29 cellular contexts compared by ENCODE assay signal in genomic region chr4:8564595-8564994, GRCh38. TPM values are rescaled to one million over a fixed set of nuclear protein-coding genes. Genes with fewer than 3 reads are reported as not detected.
"Had no signal": no experiment of that assay in that cellular context is flagged by ENCODE, and none has a peak within 500 bp of the region (broad histone marks: within the 10 kb centered on the region; RNA-seq: fewer than 3 reads in every experiment).

No MANE protein-coding gene starts in this region.

- H2AFZ ChIP-seq: parathyroid adenoma had no signal

- H3K4me1 ChIP-seq: parathyroid adenoma, psoas muscle, sigmoid colon, stomach, thyroid gland, tibial nerve, upper lobe of left lung, vagina had no signal

- H3K27me3 ChIP-seq: sigmoid colon, thyroid gland, tibial nerve, upper lobe of left lung, vagina had no signal

- H3K79me2 ChIP-seq: parathyroid adenoma had no signal

- DNase-seq: naive B cell; naive thymus-derived CD8-positive, alpha-beta T cell; nephron progenitor cell; nucleus accumbens; psoas muscle; right cardiac atrium; sigmoid colon; small intestine; stimulated activated CD4-positive, alpha-beta T cell treated with anti-CD3 and anti-CD28 coated beads, Interleukin-15, amount 100 ng/mL, for 24 hours; stimulated activated CD4-positive, alpha-beta T cell treated with anti-CD3 and anti-CD28 coated beads, Interleukin-2, amount 100 ng/mL, for 24 hours; stimulated activated CD4-positive, alpha-beta T cell treated with anti-CD3 and anti-CD28 coated beads, Interleukin-2, amount 100 ng/mL, for 48 hours; stimulated activated CD4-positive, alpha-beta T cell treated with anti-CD3 and anti-CD28 coated beads, Interleukin-4, amount 100 ng/mL, for 24 hours; stimulated activated naive B cell treated with anti-CD40 and anti-IgM and Interleukin-4, amounts not matched to agents 10 μg/mL and 1 μg/mL and 100 μg/mL, for 72 hours; stimulated activated naive CD4-positive, alpha-beta T cell treated with Interleukin-2 at 50 U/mL for 16 hours; stomach; thyroid gland; trophoblast cell; upper lobe of left lung had no signal

- H3K36me3 ChIP-seq: neutrophil, sigmoid colon, stomach, thoracic aorta, thyroid gland, tibial nerve, upper lobe of left lung, vagina had no signal

- H3K9ac ChIP-seq: parathyroid adenoma had no signal

- ATAC-seq: naive thymus-derived CD8-positive, alpha-beta T cell; natural killer cell treated with Interleukin-12 subunit alpha and Interleukin-12 subunit beta and Interleukin-15 and Interleukin-18, amount 100 ng/mL, for 72 hours; psoas muscle; right cardiac atrium; stimulated activated effector memory CD8-positive, alpha-beta T cell treated with anti-CD3 and anti-CD28 coated beads, Interleukin-12 subunit alpha, Interleukin-12 subunit beta, amount 100 ng/mL, for 72 hours; stimulated activated naive B cell treated with anti-CD40 and anti-IgM and Interleukin-4, amounts not matched to agents 10 μg/mL and 1 μg/mL and 100 μg/mL, for 72 hours had no signal

- H3K27ac ChIP-seq: neutrophil, parathyroid adenoma, psoas muscle, sigmoid colon, stomach, thoracic aorta, thyroid gland, tibial nerve, upper lobe of left lung, vagina had no signal

- H3K9me3 ChIP-seq: neutrophil, psoas muscle, sigmoid colon, stomach, thoracic aorta, thyroid gland, tibial nerve, upper lobe of left lung, vagina had no signal

- FAIRE-seq: small intestine, urothelium cell line had no signal

- H3K4me3 ChIP-seq: psoas muscle, sigmoid colon, stomach, thoracic aorta, thyroid gland, tibial nerve, upper lobe of left lung, vagina had no signal

RNA-seq across cellular contexts. Expression of gene GPR78, which starts 15.6 kb away (rescaled TPM):
- total RNA-seq: naive thymus-derived CD8-positive, alpha-beta T cell; natural killer cell treated with Interleukin-12 subunit alpha and Interleukin-12 subunit beta and Interleukin-15 and Interleukin-18, amount 100 ng/mL, for 72 hours; neural crest cell; psoas muscle; renal cortical epithelial cell; subcutaneous adipose tissue; thoracic aorta; thyroid gland; tibial nerve had no signal
- polyA plus RNA-seq: naive thymus-derived CD8-positive, alpha-beta T cell; psoas muscle; small intestine had no signal

RNA-seq across cellular contexts. Expression of gene CPZ, which starts 28.0 kb away (rescaled TPM):
- total RNA-seq: naive thymus-derived CD8-positive, alpha-beta T cell; natural killer cell treated with Interleukin-12 subunit alpha and Interleukin-12 subunit beta and Interleukin-15 and Interleukin-18, amount 100 ng/mL, for 72 hours; neural crest cell; psoas muscle had no signal
- polyA plus RNA-seq: naive thymus-derived CD8-positive, alpha-beta T cell had no signal
